Comparison of ENCODE assay signal across 29 cellular contexts in the genomic region with DNA sequence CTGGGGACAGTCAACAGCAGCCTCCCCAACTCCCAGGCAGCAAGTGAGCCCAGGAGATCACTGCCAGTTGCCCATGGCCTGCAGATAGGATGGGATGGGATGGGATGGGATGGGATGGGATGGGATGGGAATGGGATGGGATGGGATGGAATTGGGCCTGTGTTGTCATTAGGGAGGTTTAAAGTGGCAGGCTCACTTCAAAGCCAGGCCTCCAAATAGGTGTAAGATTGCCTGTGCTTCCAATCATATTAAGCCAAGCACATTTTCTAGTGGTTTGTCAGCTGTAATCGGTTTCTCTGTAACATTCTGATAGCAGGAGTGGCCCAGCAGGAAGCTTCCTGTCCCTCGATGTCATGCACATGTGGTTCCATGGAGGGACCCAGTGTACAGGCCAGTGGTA.
"Had no signal": no experiment of that assay in that cellular context is flagged by ENCODE, and none has a peak within 500 bp of the region (broad histone marks: within the 10 kb centered on the region; RNA-seq: fewer than 3 reads in every experiment).

No MANE protein-coding gene starts in this region.

- H3K36me3 ChIP-seq: colonic mucosa, esophagus squamous epithelium, heart right ventricle, lower lobe of right lung, ovary, thyroid gland, upper lobe of left lung, uterus had no signal

- H3K27ac ChIP-seq: colonic mucosa, esophagus squamous epithelium, lower lobe of right lung, ovary, psoas muscle, skin epidermis, thyroid gland, upper lobe of left lung, uterus had no signal

- H3K4me3 ChIP-seq: colonic mucosa, esophagus squamous epithelium, heart right ventricle, lower lobe of right lung, ovary, psoas muscle, skin epidermis, thyroid gland, upper lobe of left lung, uterus had no signal

- H3K4me1 ChIP-seq: colonic mucosa, esophagus squamous epithelium, psoas muscle, thyroid gland, uterus had no signal

- H3K9me3 ChIP-seq: colonic mucosa, ovary, psoas muscle, thyroid gland, uterus had no signal

- DNase-seq: colonic mucosa; dermis blood vessel endothelial cell; effector memory CD4-positive, alpha-beta T cell; erythroblast; esophagus squamous epithelium; foreskin melanocyte; glutamatergic neuron; heart right ventricle; hippocampal formation; kidney glomerular epithelial cell; left colon; left ventricle myocardium superior; lower lobe of right lung; natural killer cell; occipital lobe; ovary; posterior cingulate gyrus; psoas muscle; right cardiac atrium; stimulated activated CD4-positive, alpha-beta T cell treated with anti-CD3 and anti-CD28 coated beads, Interleukin-12 subunit alpha, Interleukin-12 subunit beta, amount 100 ng/mL, for 4 hours; stimulated activated CD4-positive, alpha-beta T cell treated with anti-CD3 and anti-CD28 coated beads, Interleukin-1b, Interleukin-23, amount 100 ng/mL, for 48 hours; stimulated activated CD4-positive, alpha-beta T cell treated with anti-CD3 and anti-CD28 coated beads, Interleukin-4, amount 100 ng/mL, for 1 hour; stimulated activated CD8-positive, alpha-beta memory T cell treated with anti-CD3 and anti-CD28 coated beads, Interleukin-4, amount 100 ng/mL, for 48 hours; stimulated activated naive CD4-positive, alpha-beta T cell; stimulated activated naive CD8-positive, alpha-beta T cell treated with anti-CD3 and anti-CD28 coated beads, Interleukin-15, amount 100 ng/mL, for 72 hours; thyroid gland; upper lobe of left lung; uterus had no signal

- H3K27me3 ChIP-seq: colonic mucosa, esophagus squamous epithelium, heart right ventricle, ovary, thyroid gland, upper lobe of left lung, uterus had no signal
